In the genomic region with DNA sequence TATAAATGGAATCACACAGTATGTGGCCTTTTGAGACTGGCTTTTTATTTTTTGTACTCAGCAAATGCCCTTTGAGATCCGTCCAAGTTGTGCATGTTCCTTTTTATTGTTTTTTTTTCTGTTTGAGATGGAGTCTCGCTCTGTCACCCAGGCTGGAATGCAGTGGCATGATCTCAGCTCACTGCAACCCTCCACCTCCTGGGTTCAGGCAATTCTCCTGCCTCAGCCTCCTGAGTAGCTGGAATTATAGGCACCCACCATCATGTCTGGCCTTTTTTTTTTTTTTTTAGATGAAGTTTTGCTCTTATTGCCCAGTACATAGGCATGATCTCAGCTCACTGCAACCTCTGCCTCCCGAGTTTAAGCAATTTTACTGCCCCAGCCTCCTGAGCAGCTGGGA, we compare ENCODE assay signal across 12 cellular contexts. TPM values are rescaled to one million over a fixed set of nuclear protein-coding genes. Genes with fewer than 3 reads are reported as not detected.
DNase-seq lines count a peak whose midpoint lies in the region; TF ChIP-seq lines count a peak whose summit lies in the region.
"Not testable (repeated sequence)": the region's sequence is repeated elsewhere in the genome, so short reads cannot be mapped to it uniquely, and the experiment has no call there.
"Had no signal": no experiment of that assay in that cellular context is flagged by ENCODE, and none has a peak within 500 bp of the region (broad histone marks: within the 10 kb centered on the region; RNA-seq: fewer than 3 reads in every experiment).

No MANE protein-coding gene starts in this region.

- POLR2A ChIA-PET in HEK293T (lab: Yijun Ruan, JAX) = not testable (repeated sequence)

- CTCF ChIA-PET in HEK293T (lab: Yijun Ruan, JAX) = interaction anchor here (1.4 kb wide), 1 partner anchor 26 kb away, joined by 6 read pairs; no protein-coding TSS in a partner anchor

- not testable (repeated sequence) for H3K27me3 ChIP-seq in thyroid gland

- not testable (repeated sequence) for TF ChIP-seq CTCF in VCaP (conservative IDR thresholded peaks at IDR 0.05); astrocyte of the spinal cord (IDR thresholded peaks at IDR 0.05; ENCODE audit: low read depth, low read length); thyroid gland (IDR thresholded peaks at IDR 0.05)

- in situ Hi-C loops in astrocyte of the spinal cord (cut with HindIII; ENCODE audit: low sequenced_read_pairs) = not testable (repeated sequence)

- intact Hi-C loops in cardiac septum (cut with DNase I); thyroid gland (cut with DNase I): not testable (repeated sequence)

- WGBS in thyroid gland, 2 donors = 45 to 53% methylated on average over 3 of the region's 3 CpGs

- H3K4me1 ChIP-seq in thyroid gland = not testable (repeated sequence)

- not testable (repeated sequence) for H3K36me3 ChIP-seq in thyroid gland

- not testable (repeated sequence) for H3K9me3 ChIP-seq in thyroid gland

- peak overlapping the region; percentile 60 for H3K27ac ChIP-seq in VCaP
- H3K27ac ChIP-seq in thyroid gland = peak overlapping the region in 1 of 3 donors; percentile 24

- H3K4me3 ChIP-seq in astrocyte of the spinal cord (ENCODE audit: low read depth, low read length); thyroid gland (replicated peaks in 1 of 3): not testable (repeated sequence)

- TF ChIP-seq POLR2A in thyroid gland (IDR thresholded peaks at IDR 0.05) = not testable (repeated sequence)

- peak; percentile 23 for DNase-seq in EH (ENCODE audit: low read depth)
- not testable (repeated sequence) for DNase-seq in HEK293T (ENCODE audit: extremely low spot score)
- DNase-seq in astrocyte of the spinal cord (ENCODE audit: low read depth, low spot score) = peak; percentile 24
- DNase-seq in cardiac septum (ENCODE audit: low spot score) = peak; percentile 1
- peak; percentile 1 for DNase-seq in mesenteric fat pad (ENCODE audit: low spot score)
- DNase-seq in thyroid gland = peak; percentile 52 to 58

TF ChIP-seq in HEK293T, 16 proteins besides CTCF, POLR2A, EP300 and RAD21:
- TF ChIP-seq ZNF384 (IDR thresholded peaks at IDR 0.05) = peak; percentile 78

RNA-seq across cellular contexts. Expression of gene GOLGA6B, which starts 28.3 kb away (rescaled TPM):
- total RNA-seq in cardiac septum (not detected), mesenteric fat pad (not detected), thyroid gland (under 1 TPM in 1 of 4 donors, not detected in 3; 0.27 TPM)
- total RNA-seq: Calu3; CD4-positive, alpha-beta memory T cell; Daoy; H1; HFFc6 had no signal

RNA-seq across cellular contexts. Expression of gene HIGD2B, which starts 59.8 kb away (rescaled TPM):
- total RNA-seq in cardiac septum (not detected), mesenteric fat pad (not detected), thyroid gland (under 1 TPM in 1 of 4 donors, not detected in 3; 0.33 TPM)
- total RNA-seq: Calu3, Daoy, H1, HFFc6 had no signal

RNA-seq across cellular contexts. Expression of gene BBS4, which starts 59.9 kb away (rescaled TPM):
- total RNA-seq in cardiac septum = 12.1 TPM
- 10.2 TPM for total RNA-seq in mesenteric fat pad
- total RNA-seq in thyroid gland = 10 to 100 TPM; 33.7 to 54.4 (median 48.0) TPM
